Comparison of ENCODE assay signal across 24 cellular contexts in the genomic region with DNA sequence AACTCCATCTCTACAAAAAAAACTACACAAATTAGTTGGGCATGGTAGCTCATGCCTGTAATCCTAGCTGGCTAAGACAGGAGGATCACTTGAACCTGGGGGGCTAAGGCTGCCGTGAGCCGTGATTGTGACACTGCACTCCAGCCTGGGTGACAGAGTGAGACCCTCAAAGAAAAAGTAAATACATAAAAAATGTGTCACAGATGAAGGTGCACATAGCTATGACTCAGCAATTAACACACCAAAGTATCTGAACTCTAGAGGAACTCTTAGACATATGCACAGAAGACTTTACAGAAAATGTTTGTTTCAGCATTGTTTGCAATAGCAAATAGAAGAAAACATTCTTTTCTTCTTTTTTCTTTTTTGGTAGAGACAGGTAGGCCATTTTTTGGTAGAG. TPM values are rescaled to one million over a fixed set of nuclear protein-coding genes. Genes with fewer than 3 reads are reported as not detected.
DNase-seq lines count a peak whose midpoint lies in the region; ATAC-seq and TF ChIP-seq lines count a peak whose summit lies in the region.
"Had no signal": no experiment of that assay in that cellular context is flagged by ENCODE, and none has a peak within 500 bp of the region (broad histone marks: within the 10 kb centered on the region; RNA-seq: fewer than 3 reads in every experiment).

No MANE protein-coding gene starts in this region.

- no peak overlapping the region for H3K27ac ChIP-seq in MM.1S (ENCODE audit: low read length)
- H3K27ac ChIP-seq in esophagus muscularis mucosa (replicated peaks in 1 of 4) = peak overlapping the region; percentile 86 to 93 (median 93)
- H3K27ac ChIP-seq in sigmoid colon = peak overlapping the region in 3 of 4 donors; percentile 85 to 97 (median 91)
- H3K27ac ChIP-seq: 22Rv1 had no signal

- intact Hi-C loops in esophagus muscularis mucosa (cut with DNase I) = no loop called here
- intact Hi-C loops in sigmoid colon (cut with DNase I) = no loop called here

- no peak for TF ChIP-seq EP300 in esophagus muscularis mucosa (IDR thresholded peaks at IDR 0.05)
- no peak for TF ChIP-seq EP300 in sigmoid colon (IDR thresholded peaks at IDR 0.05)

- no peaks in the 10 kb centered on the region for H3K4me1 ChIP-seq in MM.1S (ENCODE audit: low read length)
- H3K4me1 ChIP-seq in esophagus muscularis mucosa = peaks cover 32 to 54% (median 46%) of the 10 kb centered on the region in 4 donors
- peaks cover 0 to 39% (median 37%) of the 10 kb centered on the region in 4 donors for H3K4me1 ChIP-seq in sigmoid colon

- no peak overlapping the region for H2AFZ ChIP-seq in MM.1S (ENCODE audit: low read length)

- H3K27me3 ChIP-seq in MM.1S (replicated peaks; ENCODE audit: insufficient read depth, low read length) = no peaks in the 10 kb centered on the region
- H3K27me3 ChIP-seq in esophagus muscularis mucosa = no peaks in the 10 kb centered on the region
- H3K27me3 ChIP-seq in sigmoid colon = no peaks in the 10 kb centered on the region
- H3K27me3 ChIP-seq: brain microvascular endothelial cell, Peyer's patch, spleen had no signal

- no peaks in the 10 kb centered on the region for H3K79me2 ChIP-seq in MM.1S (ENCODE audit: low read length)

- no peak overlapping the region for H3K4me3 ChIP-seq in MM.1S (ENCODE audit: low read length)
- H3K4me3 ChIP-seq in esophagus muscularis mucosa = no peak overlapping the region
- H3K4me3 ChIP-seq in sigmoid colon = no peak overlapping the region
- H3K4me3 ChIP-seq: Peyer's patch, spleen had no signal

- H3K9ac ChIP-seq in MM.1S (ENCODE audit: low read length) = no peak overlapping the region

- DNase-seq in DMS53 (lab: John Stamatoyannopoulos, UW) (peak; percentile 27), DMS53 treated with DMSO at 0.1 percent for 48 hours (lab: John Stamatoyannopoulos, UW; ENCODE audit: unreplicated experiment) (no peak), MM.1S (peak; percentile 10), esophagus muscularis mucosa (ENCODE audit: extremely low spot score) (no peak), sigmoid colon (no peak), OCI-M2 (lab: John Stamatoyannopoulos, UW; ENCODE audit: unreplicated experiment) (no peak), iPS-NIHi11 (ENCODE audit: low spot score) (no peak)
- no peak for DNase-seq in activated T-cell treated with anti-CD3 and anti-CD28 coated beads, Interleukin-2, amount 50 U/mL, for 4 hours
- DNase-seq: activated CD4-positive, alpha-beta T cell treated with anti-CD3 and anti-CD28 coated beads, Interleukin-2, amount 50 U/mL, for 4 hours; activated T-cell treated with anti-CD3 and anti-CD28 coated beads, Interleukin-2, amount 50 U/mL, for 48 hours; brain microvascular endothelial cell; immature natural killer cell; mesendoderm; natural killer cell; NCI-H187; NCI-H2227 treated with DMSO at 0.1 percent for 48 hours; Peyer's patch; spleen; stimulated activated CD8-positive, alpha-beta memory T cell treated with anti-CD3 and anti-CD28 coated beads, Interleukin-4, amount 100 ng/mL, for 48 hours; substantia nigra had no signal

- H3K36me3 ChIP-seq in MM.1S (replicated peaks; ENCODE audit: insufficient read depth, low read length) = no peaks in the 10 kb centered on the region
- no peaks in the 10 kb centered on the region for H3K36me3 ChIP-seq in esophagus muscularis mucosa
- H3K36me3 ChIP-seq in sigmoid colon = no peaks in the 10 kb centered on the region
- H3K36me3 ChIP-seq: brain microvascular endothelial cell, Peyer's patch, spleen had no signal

- H3K9me3 ChIP-seq in MM.1S (replicated peaks; ENCODE audit: insufficient read depth, low read length) (no peaks in the 10 kb centered on the region), esophagus muscularis mucosa (no peaks in the 10 kb centered on the region), sigmoid colon (no peaks in the 10 kb centered on the region)
- H3K9me3 ChIP-seq: Peyer's patch, spleen had no signal

- no peaks in the 10 kb centered on the region for H4K20me1 ChIP-seq in MM.1S (ENCODE audit: insufficient read depth, low read length)

- no peaks in the 10 kb centered on the region for H3F3A ChIP-seq in MM.1S (ENCODE audit: insufficient read depth, low read length)

- no peak overlapping the region for H3K4me3 Mint-ChIP-seq in activated T-cell treated with anti-CD3 and anti-CD28 coated beads, Interleukin-2, amount 50 U/mL, for 4 hours
- H3K4me3 Mint-ChIP-seq: activated naive CD8-positive, alpha-beta T cell; immature natural killer cell; natural killer cell had no signal

- H3K9me3 Mint-ChIP-seq in activated T-cell treated with anti-CD3 and anti-CD28 coated beads, Interleukin-2, amount 50 U/mL, for 4 hours = no peaks in the 10 kb centered on the region
- H3K9me3 Mint-ChIP-seq: immature natural killer cell, natural killer cell had no signal

- H3K27me3 Mint-ChIP-seq in activated T-cell treated with anti-CD3 and anti-CD28 coated beads, Interleukin-2, amount 50 U/mL, for 4 hours (ENCODE audit: low read depth) = no peaks in the 10 kb centered on the region
- H3K27me3 Mint-ChIP-seq: activated naive CD8-positive, alpha-beta T cell had no signal

- H3K9me2 ChIP-seq in MM.1S (replicated peaks; ENCODE audit: insufficient read depth, low read length) = no peaks in the 10 kb centered on the region

- no peak for TF ChIP-seq CTCF in MM.1S (IDR thresholded peaks at IDR 0.05; ENCODE audit: low read length)
- no peak for TF ChIP-seq CTCF in esophagus muscularis mucosa (IDR thresholded peaks at IDR 0.05)
- no peak for TF ChIP-seq CTCF in sigmoid colon (IDR thresholded peaks at IDR 0.05)

- no peaks in the 10 kb centered on the region for H3K4me1 Mint-ChIP-seq in activated T-cell treated with anti-CD3 and anti-CD28 coated beads, Interleukin-2, amount 50 U/mL, for 4 hours (ENCODE audit: low read depth)
- H3K4me1 Mint-ChIP-seq: immature natural killer cell, natural killer cell had no signal

- no peak for ATAC-seq in activated T-cell treated with anti-CD3 and anti-CD28 coated beads, Interleukin-2, amount 50 U/mL, for 4 hours
- ATAC-seq: natural killer cell had no signal

- WGBS in esophagus muscularis mucosa = 96% methylated on average over 2 of the region's 2 CpGs
- 88 to 93% methylated on average over 2 of the region's 2 CpGs for WGBS in sigmoid colon, 2 donors

- no peaks in the 10 kb centered on the region for H3K36me3 Mint-ChIP-seq in activated T-cell treated with anti-CD3 and anti-CD28 coated beads, Interleukin-2, amount 50 U/mL, for 4 hours (ENCODE audit: insufficient read depth)
- H3K36me3 Mint-ChIP-seq: activated naive CD8-positive, alpha-beta T cell; immature natural killer cell; natural killer cell had no signal

- no peak overlapping the region for H3K4me2 ChIP-seq in MM.1S (ENCODE audit: low read depth, low read length)

- TF ChIP-seq POLR2A in esophagus muscularis mucosa (IDR thresholded peaks at IDR 0.05; ENCODE audit: low read depth) (no peak), sigmoid colon (IDR thresholded peaks at IDR 0.05) (no peak)

RNA-seq across cellular contexts. Expression of a gene that starts 8.3 kb away (rescaled TPM):
- total RNA-seq in esophagus muscularis mucosa (under 1 TPM in 1 of 4 donors, not detected in 3; 0.46 TPM), sigmoid colon (not detected)
- not detected for polyA plus RNA-seq in sigmoid colon
- total RNA-seq in activated T-cell treated with anti-CD3 and anti-CD28 coated beads, Interleukin-2, amount 50 U/mL, for 4 hours = not detected
- total RNA-seq: M059J, Peyer's patch, spleen had no signal
- polyA plus RNA-seq: BJ, immature natural killer cell, spleen had no signal

RNA-seq across cellular contexts. Expression of a gene that starts 13.6 kb away (rescaled TPM):
- total RNA-seq in esophagus muscularis mucosa (1 to 10 TPM in 1 of 4 donors, under 1 TPM in 3; 0.45 to 1.5 (median 0.83) TPM), sigmoid colon (under 1 TPM in 1 of 4 donors, not detected in 3; 0.71 TPM)
- polyA plus RNA-seq in sigmoid colon = 1 to 10 TPM in 1 of 3 donors, under 1 TPM in 1, not detected in 1; 0.26 to 1.2 TPM
- not detected for total RNA-seq in activated T-cell treated with anti-CD3 and anti-CD28 coated beads, Interleukin-2, amount 50 U/mL, for 4 hours
- total RNA-seq: natural killer cell had no signal
- polyA plus RNA-seq: immature natural killer cell had no signal

RNA-seq across cellular contexts. Expression of a gene that starts 25.2 kb away (rescaled TPM):
- total RNA-seq in esophagus muscularis mucosa = 1 to 10 TPM in 2 of 4 donors, under 1 TPM in 1, not detected in 1; 0.33 to 1.6 (median 1.2) TPM
- under 1 TPM in 1 of 4 donors, not detected in 3; 0.49 TPM for total RNA-seq in sigmoid colon
- 1 to 10 TPM in 1 of 3 donors, under 1 TPM in 1, not detected in 1; 0.31 to 1.2 TPM for polyA plus RNA-seq in sigmoid colon
- not detected for total RNA-seq in activated T-cell treated with anti-CD3 and anti-CD28 coated beads, Interleukin-2, amount 50 U/mL, for 4 hours
- total RNA-seq: M059J, natural killer cell, Peyer's patch, spleen had no signal
- polyA plus RNA-seq: immature natural killer cell had no signal

RNA-seq across cellular contexts. Expression of a gene that starts 35.5 kb away (rescaled TPM):
- 10 to 100 TPM in 1 of 4 donors, 1 to 10 TPM in 3; 2.1 to 11.5 (median 4.5) TPM for total RNA-seq in esophagus muscularis mucosa
- total RNA-seq in sigmoid colon = 10 to 100 TPM in 1 of 4 donors, 1 to 10 TPM in 2, under 1 TPM in 1; 0.83 to 23.4 (median 5.4) TPM
- polyA plus RNA-seq in sigmoid colon = 1 to 10 TPM; 1.2 to 2.5 (median 2.5) TPM
- 1 to 10 TPM; 2.1 to 4.5 (median 2.2) TPM for total RNA-seq in activated T-cell treated with anti-CD3 and anti-CD28 coated beads, Interleukin-2, amount 50 U/mL, for 4 hours

RNA-seq across cellular contexts. Expression of a gene that starts 42.7 kb away (rescaled TPM):
- total RNA-seq in esophagus muscularis mucosa (10 to 100 TPM; 17.0 to 27.3 (median 24.1) TPM), sigmoid colon (10 to 100 TPM; 13.3 to 19.3 (median 13.9) TPM)
- 1 to 10 TPM; 8.1 to 9.0 (median 8.9) TPM for polyA plus RNA-seq in sigmoid colon
- total RNA-seq in activated T-cell treated with anti-CD3 and anti-CD28 coated beads, Interleukin-2, amount 50 U/mL, for 4 hours = 10 to 100 TPM; 12.9 to 16.9 (median 15.7) TPM

Comparison
In these comparisons a context has a peak if more than half of its experiments do, and no peak if none do; other contexts are left out.
1. DNase-seq: peak in DMS53 (single experiment) and MM.1S (single experiment); none in DMS53 treated with DMSO at 0.1 percent for 48 hours (single experiment), esophagus muscularis mucosa (single experiment), sigmoid colon (single experiment), OCI-M2 (single experiment), activated T-cell treated with anti-CD3 and anti-CD28 coated beads, Interleukin-2, amount 50 U/mL, for 4 hours (single experiment) and iPS-NIHi11 (single experiment).